In the genomic region with DNA sequence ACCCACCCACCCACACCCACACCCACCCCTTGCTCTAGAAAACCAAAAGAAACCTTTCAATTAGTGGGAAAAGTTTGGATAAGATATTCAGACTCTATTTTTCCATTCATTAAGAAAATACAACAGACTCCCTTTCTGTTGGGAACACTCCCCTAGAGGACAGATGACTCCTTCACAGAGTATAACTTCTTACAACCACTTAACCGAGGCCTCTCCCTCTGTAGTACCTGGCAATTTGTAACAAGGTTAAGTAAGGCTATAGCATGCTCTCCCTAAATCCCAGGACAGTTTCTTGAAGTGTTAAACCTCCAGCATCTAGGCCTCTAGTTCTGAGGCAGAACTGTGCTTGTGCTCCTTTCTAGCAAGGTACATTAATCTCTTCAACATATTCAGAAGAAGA, we compare ENCODE assay signal across 1 cellular context.
TF ChIP-seq lines count a peak whose summit lies in the region.

No MANE protein-coding gene starts in this region.

TF ChIP-seq in GM23338, 12 proteins besides CTCF, POLR2A, EP300 and RAD21:
- TF ChIP-seq, protein P1, sequence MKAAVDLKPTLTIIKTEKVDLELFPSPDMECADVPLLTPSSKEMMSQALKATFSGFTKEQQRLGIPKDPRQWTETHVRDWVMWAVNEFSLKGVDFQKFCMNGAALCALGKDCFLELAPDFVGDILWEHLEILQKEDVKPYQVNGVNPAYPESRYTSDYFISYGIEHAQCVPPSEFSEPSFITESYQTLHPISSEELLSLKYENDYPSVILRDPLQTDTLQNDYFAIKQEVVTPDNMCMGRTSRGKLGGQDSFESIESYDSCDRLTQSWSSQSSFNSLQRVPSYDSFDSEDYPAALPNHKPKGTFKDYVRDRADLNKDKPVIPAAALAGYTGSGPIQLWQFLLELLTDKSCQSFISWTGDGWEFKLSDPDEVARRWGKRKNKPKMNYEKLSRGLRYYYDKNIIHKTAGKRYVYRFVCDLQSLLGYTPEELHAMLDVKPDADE (IDR thresholded peaks at IDR 0.05): no peak
- TF ChIP-seq, protein P2, sequence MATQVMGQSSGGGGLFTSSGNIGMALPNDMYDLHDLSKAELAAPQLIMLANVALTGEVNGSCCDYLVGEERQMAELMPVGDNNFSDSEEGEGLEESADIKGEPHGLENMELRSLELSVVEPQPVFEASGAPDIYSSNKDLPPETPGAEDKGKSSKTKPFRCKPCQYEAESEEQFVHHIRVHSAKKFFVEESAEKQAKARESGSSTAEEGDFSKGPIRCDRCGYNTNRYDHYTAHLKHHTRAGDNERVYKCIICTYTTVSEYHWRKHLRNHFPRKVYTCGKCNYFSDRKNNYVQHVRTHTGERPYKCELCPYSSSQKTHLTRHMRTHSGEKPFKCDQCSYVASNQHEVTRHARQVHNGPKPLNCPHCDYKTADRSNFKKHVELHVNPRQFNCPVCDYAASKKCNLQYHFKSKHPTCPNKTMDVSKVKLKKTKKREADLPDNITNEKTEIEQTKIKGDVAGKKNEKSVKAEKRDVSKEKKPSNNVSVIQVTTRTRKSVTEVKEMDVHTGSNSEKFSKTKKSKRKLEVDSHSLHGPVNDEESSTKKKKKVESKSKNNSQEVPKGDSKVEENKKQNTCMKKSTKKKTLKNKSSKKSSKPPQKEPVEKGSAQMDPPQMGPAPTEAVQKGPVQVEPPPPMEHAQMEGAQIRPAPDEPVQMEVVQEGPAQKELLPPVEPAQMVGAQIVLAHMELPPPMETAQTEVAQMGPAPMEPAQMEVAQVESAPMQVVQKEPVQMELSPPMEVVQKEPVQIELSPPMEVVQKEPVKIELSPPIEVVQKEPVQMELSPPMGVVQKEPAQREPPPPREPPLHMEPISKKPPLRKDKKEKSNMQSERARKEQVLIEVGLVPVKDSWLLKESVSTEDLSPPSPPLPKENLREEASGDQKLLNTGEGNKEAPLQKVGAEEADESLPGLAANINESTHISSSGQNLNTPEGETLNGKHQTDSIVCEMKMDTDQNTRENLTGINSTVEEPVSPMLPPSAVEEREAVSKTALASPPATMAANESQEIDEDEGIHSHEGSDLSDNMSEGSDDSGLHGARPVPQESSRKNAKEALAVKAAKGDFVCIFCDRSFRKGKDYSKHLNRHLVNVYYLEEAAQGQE (IDR thresholded peaks at IDR 0.05; ENCODE audit: unreplicated experiment): no peak
- TF ChIP-seq EZH2 (IDR thresholded peaks at IDR 0.05; ENCODE audit: low read depth, unreplicated experiment) (no peak), POLR2AphosphoS5 (IDR thresholded peaks at IDR 0.05; ENCODE audit: low read depth) (no peak), ZNF331 (CRISPR knock-in tag; IDR thresholded peaks at IDR 0.05; ENCODE audit: low read depth) (no peak), JUNB (IDR thresholded peaks at IDR 0.05; ENCODE audit: unreplicated experiment) (no peak), CREB1 (CRISPR knock-in tag; IDR thresholded peaks at IDR 0.05; ENCODE audit: low read depth) (no peak), STAT1 (IDR thresholded peaks at IDR 0.05; ENCODE audit: unreplicated experiment) (no peak), NANOG (IDR thresholded peaks at IDR 0.05; ENCODE audit: borderline replicate concordance) (no peak), ZNF114 (CRISPR knock-in tag; IDR thresholded peaks at IDR 0.05) (no peak), EZH2phosphoT487 (IDR thresholded peaks at IDR 0.05; ENCODE audit: unreplicated experiment) (no peak)
- TF ChIP-seq, protein P3, sequence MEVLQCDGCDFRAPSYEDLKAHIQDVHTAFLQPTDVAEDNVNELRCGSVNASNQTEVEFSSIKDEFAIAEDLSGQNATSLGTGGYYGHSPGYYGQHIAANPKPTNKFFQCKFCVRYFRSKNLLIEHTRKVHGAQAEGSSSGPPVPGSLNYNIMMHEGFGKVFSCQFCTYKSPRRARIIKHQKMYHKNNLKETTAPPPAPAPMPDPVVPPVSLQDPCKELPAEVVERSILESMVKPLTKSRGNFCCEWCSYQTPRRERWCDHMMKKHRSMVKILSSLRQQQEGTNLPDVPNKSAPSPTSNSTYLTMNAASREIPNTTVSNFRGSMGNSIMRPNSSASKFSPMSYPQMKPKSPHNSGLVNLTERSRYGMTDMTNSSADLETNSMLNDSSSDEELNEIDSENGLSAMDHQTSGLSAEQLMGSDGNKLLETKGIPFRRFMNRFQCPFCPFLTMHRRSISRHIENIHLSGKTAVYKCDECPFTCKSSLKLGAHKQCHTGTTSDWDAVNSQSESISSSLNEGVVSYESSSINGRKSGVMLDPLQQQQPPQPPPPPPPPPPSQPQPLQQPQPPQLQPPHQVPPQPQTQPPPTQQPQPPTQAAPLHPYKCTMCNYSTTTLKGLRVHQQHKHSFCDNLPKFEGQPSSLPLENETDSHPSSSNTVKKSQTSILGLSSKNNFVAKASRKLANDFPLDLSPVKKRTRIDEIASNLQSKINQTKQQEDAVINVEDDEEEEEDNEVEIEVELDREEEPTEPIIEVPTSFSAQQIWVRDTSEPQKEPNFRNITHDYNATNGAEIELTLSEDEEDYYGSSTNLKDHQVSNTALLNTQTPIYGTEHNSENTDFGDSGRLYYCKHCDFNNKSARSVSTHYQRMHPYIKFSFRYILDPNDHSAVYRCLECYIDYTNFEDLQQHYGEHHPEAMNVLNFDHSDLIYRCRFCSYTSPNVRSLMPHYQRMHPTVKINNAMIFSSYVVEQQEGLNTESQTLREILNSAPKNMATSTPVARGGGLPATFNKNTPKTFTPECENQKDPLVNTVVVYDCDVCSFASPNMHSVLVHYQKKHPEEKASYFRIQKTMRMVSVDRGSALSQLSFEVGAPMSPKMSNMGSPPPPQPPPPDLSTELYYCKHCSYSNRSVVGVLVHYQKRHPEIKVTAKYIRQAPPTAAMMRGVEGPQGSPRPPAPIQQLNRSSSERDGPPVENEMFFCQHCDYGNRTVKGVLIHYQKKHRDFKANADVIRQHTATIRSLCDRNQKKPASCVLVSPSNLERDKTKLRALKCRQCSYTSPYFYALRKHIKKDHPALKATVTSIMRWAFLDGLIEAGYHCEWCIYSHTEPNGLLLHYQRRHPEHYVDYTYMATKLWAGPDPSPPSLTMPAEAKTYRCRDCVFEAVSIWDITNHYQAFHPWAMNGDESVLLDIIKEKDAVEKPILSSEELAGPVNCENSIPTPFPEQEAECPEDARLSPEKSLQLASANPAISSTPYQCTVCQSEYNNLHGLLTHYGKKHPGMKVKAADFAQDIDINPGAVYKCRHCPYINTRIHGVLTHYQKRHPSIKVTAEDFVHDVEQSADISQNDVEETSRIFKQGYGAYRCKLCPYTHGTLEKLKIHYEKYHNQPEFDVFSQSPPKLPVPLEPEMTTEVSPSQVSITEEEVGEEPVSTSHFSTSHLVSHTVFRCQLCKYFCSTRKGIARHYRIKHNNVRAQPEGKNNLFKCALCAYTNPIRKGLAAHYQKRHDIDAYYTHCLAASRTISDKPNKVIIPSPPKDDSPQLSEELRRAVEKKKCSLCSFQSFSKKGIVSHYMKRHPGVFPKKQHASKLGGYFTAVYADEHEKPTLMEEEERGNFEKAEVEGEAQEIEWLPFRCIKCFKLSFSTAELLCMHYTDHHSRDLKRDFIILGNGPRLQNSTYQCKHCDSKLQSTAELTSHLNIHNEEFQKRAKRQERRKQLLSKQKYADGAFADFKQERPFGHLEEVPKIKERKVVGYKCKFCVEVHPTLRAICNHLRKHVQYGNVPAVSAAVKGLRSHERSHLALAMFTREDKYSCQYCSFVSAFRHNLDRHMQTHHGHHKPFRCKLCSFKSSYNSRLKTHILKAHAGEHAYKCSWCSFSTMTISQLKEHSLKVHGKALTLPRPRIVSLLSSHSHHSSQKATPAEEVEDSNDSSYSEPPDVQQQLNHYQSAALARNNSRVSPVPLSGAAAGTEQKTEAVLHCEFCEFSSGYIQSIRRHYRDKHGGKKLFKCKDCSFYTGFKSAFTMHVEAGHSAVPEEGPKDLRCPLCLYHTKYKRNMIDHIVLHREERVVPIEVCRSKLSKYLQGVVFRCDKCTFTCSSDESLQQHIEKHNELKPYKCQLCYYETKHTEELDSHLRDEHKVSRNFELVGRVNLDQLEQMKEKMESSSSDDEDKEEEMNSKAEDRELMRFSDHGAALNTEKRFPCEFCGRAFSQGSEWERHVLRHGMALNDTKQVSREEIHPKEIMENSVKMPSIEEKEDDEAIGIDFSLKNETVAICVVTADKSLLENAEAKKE (CRISPR knock-in tag; IDR thresholded peaks at IDR 0.05): no peak
